ENCODE assay signal across 8 cellular contexts in genomic region chr6:144150673-144151009, GRCh38. TPM values are rescaled to one million over a fixed set of nuclear protein-coding genes. Genes with fewer than 3 reads are reported as not detected.
DNase-seq lines count a peak whose midpoint lies in the region; ATAC-seq, FAIRE-seq and TF ChIP-seq lines count a peak whose summit lies in the region.

No MANE protein-coding gene starts in this region.

- no peak overlapping the region for H3K27ac Mint-ChIP-seq in H9

- H3K4me3 ChIP-seq in BLaER1 (peak overlapping the region; percentile 78), astrocyte of the cerebellum (ENCODE audit: low read depth, low read length) (peak overlapping the region; percentile 72), kidney epithelial cell (ENCODE audit: low read depth, low read length) (peak overlapping the region; percentile 67)

- H2BK15ac ChIP-seq in H9 (ENCODE audit: low read depth, low read length): no peak overlapping the region

- no peak overlapping the region for H2BK12ac ChIP-seq in H9 (ENCODE audit: insufficient read length, low read depth, low read length)

- peak overlapping the region; percentile 78 to 85 for H3K4me3 Mint-ChIP-seq in H9

- H3K18ac ChIP-seq in H9 (ENCODE audit: insufficient read length, low read depth, low read length): no peak overlapping the region

- H3K27me3 ChIP-seq in BLaER1 (peaks cover 14% of the 10 kb centered on the region), H9 (ENCODE audit: insufficient read depth, low read length) (peaks cover 18% of the 10 kb centered on the region), kidney epithelial cell (ENCODE audit: control insufficient read depth, insufficient read depth, low read length) (peaks cover 7% of the 10 kb centered on the region)

- H3K36me3 Mint-ChIP-seq in H9 (ENCODE audit: insufficient read depth in 1 of 3, low read depth in 3 of 3): no peaks in the 10 kb centered on the region

- peaks cover 8% of the 10 kb centered on the region for H3K23me2 ChIP-seq in H9 (ENCODE audit: insufficient read length, low read depth, low read length, poor library complexity, severe bottlenecking)

- H3K9me3 ChIP-seq in BLaER1: no peaks in the 10 kb centered on the region
- H3K9me3 ChIP-seq in H9 (ENCODE audit: control insufficient read depth, low read depth, low read length): no peaks in the 10 kb centered on the region

- no peaks in the 10 kb centered on the region for H3K79me2 ChIP-seq in H9 (ENCODE audit: insufficient read depth, low read length)

- H4K5ac ChIP-seq in H9 (ENCODE audit: insufficient read length, low read depth, low read length): no peak overlapping the region

- H3K36me3 ChIP-seq in BLaER1 (no peaks in the 10 kb centered on the region), kidney epithelial cell (ENCODE audit: control insufficient read depth, insufficient read depth, low read length) (no peaks in the 10 kb centered on the region)

- no peak overlapping the region for H2BK5ac ChIP-seq in H9 (ENCODE audit: insufficient read length, low read length)

- no peaks in the 10 kb centered on the region for H3K79me1 ChIP-seq in H9 (ENCODE audit: insufficient read depth, low read depth, low read length, poor library complexity, severe bottlenecking)

- H3K9me3 Mint-ChIP-seq in H9: no peaks in the 10 kb centered on the region

- H3K14ac ChIP-seq in H9 (ENCODE audit: insufficient read depth, low read length): no peak overlapping the region

- H4K8ac ChIP-seq in H9 (replicated peaks; ENCODE audit: insufficient read length, low read depth, low read length): no peak overlapping the region

- H3K4me2 ChIP-seq in BLaER1 (peak overlapping the region; percentile 94), H9 (ENCODE audit: insufficient read depth, insufficient read length, low read length) (peak overlapping the region; percentile 71)

- H2BK20ac ChIP-seq in H9 (ENCODE audit: low read depth, low read length, poor library complexity, severe bottlenecking): no peak overlapping the region

- no CpG with 5 or more reads among the region's 18 CpGs for WGBS in H9 (ENCODE audit: extremely low coverage, insufficient read length, low lambda C conversion rate)

- no peak overlapping the region for H4K91ac ChIP-seq in H9 (ENCODE audit: insufficient read length, low read depth, low read length)

- H3K4ac ChIP-seq in H9 (ENCODE audit: low read depth, low read length): no peak overlapping the region

- no peak overlapping the region for H2AFZ ChIP-seq in H9 (ENCODE audit: low read length)

- H2AK5ac ChIP-seq in H9 (ENCODE audit: insufficient read length, low read length): no peak overlapping the region

- H3K4me1 Mint-ChIP-seq in H9: peaks cover 9 to 11% of the 10 kb centered on the region in 2 experiments

- no peak overlapping the region for H3T11ph ChIP-seq in H9 (ENCODE audit: low read length)

- H2BK120ac ChIP-seq in H9 (ENCODE audit: low read depth, low read length, poor library complexity, severe bottlenecking): no peak overlapping the region

- peaks cover 10% of the 10 kb centered on the region for H3K4me1 ChIP-seq in BLaER1
- no peaks in the 10 kb centered on the region for H3K4me1 ChIP-seq in H9 (ENCODE audit: insufficient read depth, low read length)

- H3K56ac ChIP-seq in H9 (ENCODE audit: insufficient read length, low read depth, low read length): no peak overlapping the region

- H3K27me3 Mint-ChIP-seq in H9 (ENCODE audit: low read depth): peaks cover 73% of the 10 kb centered on the region

- peak overlapping the region; percentile 63; the same call in 1 of the 2 replicates for H3K9ac ChIP-seq in BLaER1
- no peak overlapping the region for H3K9ac ChIP-seq in H9 (ENCODE audit: extremely low read depth, insufficient read length, low read length)

- peak; percentile 66 for TF ChIP-seq CTCF in H9 (conservative IDR thresholded peaks at IDR 0.05)
- TF ChIP-seq CTCF in astrocyte of the cerebellum (IDR thresholded peaks at IDR 0.05; ENCODE audit: low read depth, low read length, missing control alignments): peak; percentile 35
- TF ChIP-seq CTCF in kidney epithelial cell (IDR thresholded peaks at IDR 0.05; ENCODE audit: insufficient read depth, low read length, poor library complexity, severe bottlenecking): peak; percentile 20

- H3K27ac ChIP-seq in BLaER1: no peak overlapping the region
- no peak overlapping the region for H3K27ac ChIP-seq in H9 (ENCODE audit: insufficient read length, low read depth, low read length)

- no peak for FAIRE-seq in frontal cortex (lab: Jason Lieb, UNC)

- in situ Hi-C loops in astrocyte of the cerebellum (cut with HindIII; ENCODE audit: low sequenced_read_pairs): no loop called here

- DNase-seq in H9: peak; percentile 48
- DNase-seq in RPMI8226: peak; percentile 49
- DNase-seq in astrocyte of the cerebellum (ENCODE audit: low read depth): no peak
- no peak for DNase-seq in kidney epithelial cell (ENCODE audit: low read depth)
- peak; percentile 17 for DNase-seq in stimulated activated CD8-positive, alpha-beta memory T cell treated with anti-CD3 and anti-CD28 coated beads, Interleukin-12 subunit alpha, Interleukin-12 subunit beta, amount 100 ng/mL, for 4 hours (ENCODE audit: low read depth)
- DNase-seq in frontal cortex (ENCODE audit: low spot score in 2 of 2): no peak

- ATAC-seq in HG03439 (IDR thresholded peaks at IDR 0.05; ENCODE audit: unreplicated experiment): no peak

- H4K20me1 ChIP-seq in BLaER1 (no peaks in the 10 kb centered on the region), H9 (ENCODE audit: control insufficient read depth, insufficient read depth, insufficient read length) (no peaks in the 10 kb centered on the region)

- no peak overlapping the region for H3K23ac ChIP-seq in H9 (ENCODE audit: insufficient read length, low read depth, low read length)

RNA-seq across cellular contexts. Expression of gene STX11, which starts 0.3 kb away (rescaled TPM):
- total RNA-seq in H9 (2021): 0.11 and 0.22 TPM in 2 replicates
- 4.1 and 4.3 TPM in 2 replicates for total RNA-seq in kidney epithelial cell
- under 0.01 TPM for total RNA-seq in frontal cortex

RNA-seq across cellular contexts. Expression of gene SF3B5, which starts 55.3 kb away (rescaled TPM):
- total RNA-seq in H9 (2021) (145 and 149 TPM in 2 replicates), kidney epithelial cell (157 and 158 TPM in 2 replicates), frontal cortex (43.6 TPM)

Comparison
In these comparisons a context has a peak if more than half of its experiments do, and no peak if none do; other contexts are left out.
1. DNase-seq: peak in H9 (single experiment), RPMI8226 (single experiment) and stimulated activated CD8-positive, alpha-beta memory T cell treated with anti-CD3 and anti-CD28 coated beads, Interleukin-12 subunit alpha, Interleukin-12 subunit beta, amount 100 ng/mL, for 4 hours (single experiment); none in astrocyte of the cerebellum (single experiment), kidney epithelial cell (single experiment) and frontal cortex (0 of 2).
2. Peak in every context shown above with its lines, with median percentiles within 50 percentile points of each other: H3K4me3 ChIP-seq and CTCF ChIP-seq.